ENCODE assay signal across 10 cellular contexts in genomic region chr16:57628782-57629181, GRCh38. TPM values are rescaled to one million over a fixed set of nuclear protein-coding genes. Genes with fewer than 3 reads are reported as not detected.
A peak's percentile ranks its signal among the peaks of the same experiment; 100 is the strongest.
DNase-seq lines count a peak whose midpoint lies in the region; ATAC-seq and TF ChIP-seq lines count a peak whose summit lies in the region.
"Had no signal": no experiment of that assay in that cellular context is flagged by ENCODE, and none has a peak within 500 bp of the region (broad histone marks: within the 10 kb centered on the region; RNA-seq: fewer than 3 reads in every experiment).

No MANE protein-coding gene starts in this region.

- DNase-seq in left ventricle myocardium inferior (no peak), Right ventricle myocardium superior (no peak), T-helper 9 cell (no peak), aorta (no peak)
- DNase-seq: COR-L47, NCI-H2107 had no signal

- ATAC-seq in Right ventricle myocardium superior (ENCODE audit: poor library complexity) (no peak), aorta (ENCODE audit: low FRiP score) (no peak), GM21423 (IDR thresholded peaks at IDR 0.05; ENCODE audit: unreplicated experiment) (no peak)

- no peaks in the 10 kb centered on the region for H3K36me3 ChIP-seq in left ventricle myocardium inferior
- H3K36me3 ChIP-seq in mucosa of stomach (ENCODE audit: control insufficient read depth, insufficient read depth, low read length): no peaks in the 10 kb centered on the region
- no peaks in the 10 kb centered on the region for H3K36me3 ChIP-seq in urinary bladder (ENCODE audit: insufficient read depth)
- H3K36me3 ChIP-seq in aorta (ENCODE audit: control insufficient read depth in 1 of 2, insufficient read depth in 2 of 2, low read length in 1 of 2): no peaks in the 10 kb centered on the region

- intact Hi-C loops in left ventricle myocardium inferior (cut with micrococcal nuclease): no loop called here
- intact Hi-C loops in Right ventricle myocardium superior (cut with DNase I): no loop called here
- intact Hi-C loops in aorta (cut with DNase I): no loop called here

- H3K27ac ChIP-seq in left ventricle myocardium inferior (replicated peaks): peak overlapping the region; percentile 93
- peak overlapping the region; percentile 73 for H3K27ac ChIP-seq in cingulate gyrus (ENCODE audit: low read depth, low read length)
- H3K27ac ChIP-seq in urinary bladder (ENCODE audit: low read depth): no peak overlapping the region
- no peak overlapping the region for H3K27ac ChIP-seq in aorta (ENCODE audit: low read depth in 1 of 2, low read length in 2 of 2)

- no peak for TF ChIP-seq CTCF in left ventricle myocardium inferior (IDR thresholded peaks at IDR 0.05; ENCODE audit: borderline replicate concordance)

- no peaks in the 10 kb centered on the region for H3K9me3 ChIP-seq in left ventricle myocardium inferior (replicated peaks)
- H3K9me3 ChIP-seq in mucosa of stomach (ENCODE audit: control insufficient read depth, low read length): no peaks in the 10 kb centered on the region
- no peaks in the 10 kb centered on the region for H3K9me3 ChIP-seq in aorta (ENCODE audit: control insufficient read depth, low read length)

- H3K27me3 ChIP-seq in left ventricle myocardium inferior (ENCODE audit: low read depth) (peaks cover 15% of the 10 kb centered on the region), mucosa of stomach (ENCODE audit: control insufficient read depth, insufficient read depth, low read length) (peaks cover 10% of the 10 kb centered on the region), aorta (ENCODE audit: control insufficient read depth in 1 of 2, insufficient read depth in 2 of 2, low read length in 1 of 2) (no peaks in the 10 kb centered on the region)

- H3K4me3 ChIP-seq in left ventricle myocardium inferior (peak overlapping the region; percentile 70), mucosa of stomach (ENCODE audit: low read length) (no peak overlapping the region), urinary bladder (ENCODE audit: low read depth, low read length) (peak overlapping the region; percentile 5), aorta (ENCODE audit: low read length in 2 of 2) (no peak overlapping the region)

- H3K9ac ChIP-seq in mucosa of stomach (ENCODE audit: low read length): peak overlapping the region; percentile 56

- H3K4me1 ChIP-seq in left ventricle myocardium inferior (peaks cover 62% of the 10 kb centered on the region), mucosa of stomach (ENCODE audit: control insufficient read depth, insufficient read depth, low read length) (peaks cover 63% of the 10 kb centered on the region), urinary bladder (ENCODE audit: insufficient read depth) (no peaks in the 10 kb centered on the region), aorta (ENCODE audit: control insufficient read depth in 1 of 2, insufficient read depth in 2 of 2, low read length in 2 of 2) (no peaks in the 10 kb centered on the region)

- WGBS in urinary bladder: 46% methylated on average over 5 of the region's 5 CpGs
- 72% methylated on average over 5 of the region's 5 CpGs for WGBS in aorta, 2 donors

RNA-seq across cellular contexts. Expression of gene ADGRG1, which starts 0.4 kb away (rescaled TPM):
- total RNA-seq in left ventricle myocardium inferior (21.3 TPM), Right ventricle myocardium superior (23.0 TPM), urinary bladder (11.5 TPM), aorta (10 to 100 TPM; 33.0 to 68.4 TPM)
- polyA plus RNA-seq in urinary bladder (36.1 TPM), aorta (1 to 10 TPM; 1.2 to 2.1 TPM)

RNA-seq across cellular contexts. Expression of gene ADGRG3, which starts 39.3 kb away (rescaled TPM):
- total RNA-seq in left ventricle myocardium inferior (0.36 TPM), Right ventricle myocardium superior (0.48 TPM), urinary bladder (1.2 TPM), aorta (1 to 10 TPM in 1 of 2 donors, under 1 TPM in 1; 0.84 to 3.9 TPM)
- polyA plus RNA-seq in urinary bladder (1.5 TPM), aorta (under 1 TPM; 0.08 to 0.25 TPM)

Comparison
In these comparisons a context has a peak if more than half of its experiments do, and no peak if none do; other contexts are left out.
1. H3K27ac ChIP-seq: peak in left ventricle myocardium inferior (single experiment) and cingulate gyrus (single experiment); none in urinary bladder (single experiment) and aorta (0 of 2).
2. H3K4me3 ChIP-seq: peak in left ventricle myocardium inferior (single experiment) and urinary bladder (single experiment); none in mucosa of stomach (single experiment) and aorta (0 of 2).